Comparison of ENCODE assay signal across 1 cellular context in the genomic region with DNA sequence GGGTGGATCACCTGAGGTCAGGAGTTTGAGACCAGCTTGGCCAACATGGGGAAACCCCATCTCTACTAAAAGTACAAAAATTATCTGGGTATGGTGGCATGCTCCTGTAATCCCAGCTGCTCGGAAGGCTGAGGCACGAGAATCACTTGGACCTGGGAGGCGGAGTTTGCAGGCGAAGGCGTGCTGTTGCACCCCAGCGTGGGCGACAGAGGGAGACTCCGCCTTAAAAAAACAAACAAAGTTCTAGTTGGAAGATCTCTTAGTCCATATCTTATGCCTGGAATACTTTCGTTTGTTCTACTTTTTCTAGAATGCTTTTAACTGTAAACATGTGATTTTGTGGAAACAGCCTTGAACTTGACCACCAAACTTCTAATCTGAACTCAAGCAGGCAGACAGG.
TF ChIP-seq lines count a peak whose summit lies in the region.

No MANE protein-coding gene starts in this region.

TF ChIP-seq in WTC11, 78 proteins besides CTCF, POLR2A, EP300 and RAD21:
- no peak for TF ChIP-seq MYBL2 (CRISPR knock-in tag; IDR thresholded peaks at IDR 0.05)
- TF ChIP-seq GTF2I (CRISPR knock-in tag; conservative IDR thresholded peaks at IDR 0.05), result no peak
- TF ChIP-seq TEAD4 (CRISPR knock-in tag; IDR thresholded peaks at IDR 0.05), result no peak
